In genomic region chr11:130096042-130096441, GRCh38 we compare ENCODE assay signal across 23 cellular contexts.
"Had no signal": no experiment of that assay in that cellular context is flagged by ENCODE, and none has a peak within 500 bp of the region (broad histone marks: within the 10 kb centered on the region; RNA-seq: fewer than 3 reads in every experiment).

No MANE protein-coding gene starts in this region.

- H3K9ac ChIP-seq: SK-N-SH had no signal

- DNase-seq: activated CD4-positive, alpha-beta T cell treated with anti-CD3 and anti-CD28 coated beads for 4 hours; activated CD8-positive, alpha-beta memory T cell treated with anti-CD3 and anti-CD28 coated beads, Interleukin-2, amount 50 U/mL, for 48 hours; activated CD8-positive, alpha-beta T cell treated with anti-CD3 and anti-CD28 coated beads, Interleukin-2, amount 10 ng/mL, durations not matched to agents 7 days and 5 days; activated naive CD4-positive, alpha-beta T cell treated with anti-CD3 and anti-CD28 coated beads, Interleukin-2, amount 50 U/mL, for 16 hours; activated naive CD8-positive, alpha-beta T cell treated with anti-CD3 and anti-CD28 coated beads, Interleukin-2, amount 10 ng/mL, durations not matched to agents 7 days and 5 days; activated T-cell treated with anti-CD3 and anti-CD28 coated beads, Interleukin-2, amount 50 U/mL, for 1 hour; adrenal gland; anterior cingulate cortex; central memory CD4-positive, alpha-beta T cell; Kasumi-1; NCI-H1092; NCI-H1930; NCI-H2171 treated with DMSO at 0.1 percent for 48 hours; NCI-H226; NCI-H526; NCI-H774; Right ventricle myocardium superior; RPMI8226; SJCRH30; T-helper 1 cell; WERI-Rb-1 had no signal

- H3K4me3 ChIP-seq: adrenal gland, SJCRH30 had no signal

- H3K9me3 Mint-ChIP-seq: activated naive CD8-positive, alpha-beta T cell treated with anti-CD3 and anti-CD28 coated beads, Interleukin-2, amount 10 ng/mL, durations not matched to agents 7 days and 5 days had no signal

- H3K9me3 ChIP-seq: SJCRH30, SK-N-SH had no signal

- H3K27ac Mint-ChIP-seq: activated CD8-positive, alpha-beta T cell treated with anti-CD3 and anti-CD28 coated beads, Interleukin-2, amount 10 ng/mL, durations not matched to agents 7 days and 5 days; activated naive CD8-positive, alpha-beta T cell treated with anti-CD3 and anti-CD28 coated beads, Interleukin-2, amount 10 ng/mL, durations not matched to agents 7 days and 5 days had no signal

- H3K4me2 ChIP-seq: SK-N-SH had no signal

- ATAC-seq: activated CD4-positive, CD25-positive, alpha-beta regulatory T cell treated with anti-CD3 and anti-CD28 coated beads, Interleukin-2, amount 50 U/mL, for 24 hours; activated CD8-positive, alpha-beta T cell treated with anti-CD3 and anti-CD28 coated beads, Interleukin-2, amount 10 ng/mL, durations not matched to agents 7 days and 5 days had no signal

- H3K4me1 ChIP-seq: SJCRH30 had no signal

- H3K4me3 Mint-ChIP-seq: activated CD8-positive, alpha-beta T cell treated with anti-CD3 and anti-CD28 coated beads, Interleukin-2, amount 10 ng/mL, durations not matched to agents 7 days and 5 days; activated naive CD8-positive, alpha-beta T cell treated with anti-CD3 and anti-CD28 coated beads, Interleukin-2, amount 10 ng/mL, durations not matched to agents 7 days and 5 days had no signal

- H3K27ac ChIP-seq: adrenal gland, SJCRH30, WERI-Rb-1 had no signal

- H3K4me1 Mint-ChIP-seq: activated naive CD8-positive, alpha-beta T cell treated with anti-CD3 and anti-CD28 coated beads, Interleukin-2, amount 10 ng/mL, durations not matched to agents 7 days and 5 days had no signal

- H3K36me3 Mint-ChIP-seq: activated naive CD8-positive, alpha-beta T cell treated with anti-CD3 and anti-CD28 coated beads, Interleukin-2, amount 10 ng/mL, durations not matched to agents 7 days and 5 days had no signal

- H3K36me3 ChIP-seq: adrenal gland, SJCRH30, WERI-Rb-1 had no signal

- H3K27me3 ChIP-seq: adrenal gland, SJCRH30 had no signal
